ENCODE assay signal across 8 cellular contexts in the genomic region with DNA sequence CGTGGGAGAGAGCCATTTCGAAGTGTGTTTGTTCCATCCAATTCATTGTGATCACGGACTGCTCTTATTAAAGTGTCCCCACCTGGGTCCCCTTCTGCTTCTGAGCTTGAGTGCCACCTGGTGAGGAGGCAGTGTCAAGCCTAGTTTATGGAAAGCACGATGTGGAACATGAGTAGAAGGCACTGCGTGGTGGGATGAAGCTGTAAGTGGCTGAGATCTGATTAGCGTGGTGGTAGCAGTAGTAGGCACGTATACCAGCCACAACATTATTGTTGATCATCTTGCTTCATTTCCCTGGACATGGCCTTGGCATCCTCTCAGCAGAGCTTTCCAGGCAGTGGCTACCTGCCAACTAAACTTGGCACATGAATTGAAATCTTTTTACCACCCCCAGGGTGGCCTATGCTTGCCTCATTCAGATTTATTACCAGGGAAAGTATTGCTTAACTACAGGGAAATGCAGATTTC. TPM values are rescaled to one million over a fixed set of nuclear protein-coding genes. Genes with fewer than 3 reads are reported as not detected.
DNase-seq lines count a peak whose midpoint lies in the region; FAIRE-seq and TF ChIP-seq lines count a peak whose summit lies in the region.

No MANE protein-coding gene starts in this region.

- TF ChIP-seq CTCF in GM10248 (IDR thresholded peaks at IDR 0.05; ENCODE audit: control extremely low read depth, extremely low read depth, low read depth, missing control alignments) (peak; percentile 38), epithelial cell of esophagus (IDR thresholded peaks at IDR 0.05; ENCODE audit: insufficient read depth, low read depth, low read length, missing control alignments) (peak; percentile 16)

- FAIRE-seq in urothelium cell line (lab: Jason Lieb, UNC), result no peak

- no peak overlapping the region for H3K4me3 ChIP-seq in epithelial cell of esophagus (ENCODE audit: low read length)

- CTCF ChIA-PET in GM10248 (lab: Yijun Ruan, JAX), result interaction anchor here (1.0 to 1.9 kb wide), 6 partner anchors 9 to 91 kb away, joined by 3 to 5 read pairs (median 4); no protein-coding TSS in a partner anchor

- DNase-seq in GM10248 (ENCODE audit: extremely low spot score) (no peak), GOT3 (lab: John Stamatoyannopoulos, UW) (peak; percentile 27), NCI-H2107 treated with DMSO at 0.1 percent for 48 hours (lab: John Stamatoyannopoulos, UW; ENCODE audit: unreplicated experiment) (peak; percentile 16), epithelial cell of esophagus (ENCODE audit: low read depth) (peak; percentile 74), renal cortical epithelial cell (ENCODE audit: low read depth) (peak; percentile 94), NCI-H526 treated with DMSO at 0.1 percent for 48 hours (lab: John Stamatoyannopoulos, UW) (no peak), urothelium cell line (ENCODE audit: low spot score) (no peak)
- DNase-seq in activated CD4-positive, CD25-positive, alpha-beta regulatory T cell treated with anti-CD3 and anti-CD28 coated beads, Interleukin-2, amount 50 U/mL, for 72 hours, result no peak

- POLR2A ChIA-PET in GM10248 (lab: Yijun Ruan, JAX), result no interaction called here

RNA-seq across cellular contexts. Expression of a gene that starts 46.4 kb away (rescaled TPM):
- 6.7 and 18.9 TPM in 2 replicates for total RNA-seq in renal cortical epithelial cell

Comparison
In these comparisons a context has a peak if more than half of its experiments do, and no peak if none do; other contexts are left out.
1. DNase-seq: peak in GOT3 (single experiment), NCI-H2107 treated with DMSO at 0.1 percent for 48 hours (single experiment), epithelial cell of esophagus (single experiment) and renal cortical epithelial cell (single experiment); none in GM10248 (single experiment), NCI-H526 treated with DMSO at 0.1 percent for 48 hours (single experiment), urothelium cell line (single experiment) and activated CD4-positive, CD25-positive, alpha-beta regulatory T cell treated with anti-CD3 and anti-CD28 coated beads, Interleukin-2, amount 50 U/mL, for 72 hours (single experiment).